ENCODE assay signal across 23 cellular contexts in the genomic region with DNA sequence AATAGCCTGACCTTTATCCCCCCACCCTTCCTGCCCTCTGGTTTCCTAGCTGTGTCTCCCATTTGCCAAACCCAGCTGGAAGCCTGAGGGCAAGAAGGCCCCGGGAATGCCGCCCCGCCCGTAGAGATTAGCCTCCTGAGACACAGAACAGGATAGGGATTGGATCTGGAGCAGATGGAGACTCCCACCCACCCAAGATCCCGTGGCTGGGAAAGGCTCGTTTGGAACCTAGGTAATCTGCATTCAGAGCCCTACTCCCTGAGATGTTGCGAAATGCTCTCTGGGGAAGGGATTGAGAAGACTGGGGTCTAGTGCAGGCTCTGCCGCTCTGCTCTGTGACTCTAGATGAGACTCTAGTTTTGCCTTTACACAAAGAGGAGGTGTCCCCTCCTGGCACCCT. TPM values are rescaled to one million over a fixed set of nuclear protein-coding genes. Genes with fewer than 3 reads are reported as not detected.
DNase-seq lines count a peak whose midpoint lies in the region; ATAC-seq and TF ChIP-seq lines count a peak whose summit lies in the region.
"Had no signal": no experiment of that assay in that cellular context is flagged by ENCODE, and none has a peak within 500 bp of the region (broad histone marks: within the 10 kb centered on the region; RNA-seq: fewer than 3 reads in every experiment).

No MANE protein-coding gene starts in this region.

- 32 to 44% (median 37%) methylated on average over 8 of the region's 8 CpGs for WGBS in heart left ventricle, 4 donors
- 53% methylated on average over 8 of the region's 8 CpGs; no CpG with 5 or more reads in 1 of the 2 donors for WGBS in transverse colon (ENCODE audit: low coverage in 1 of 2), 2 donors

- H3K9me3 ChIP-seq in heart left ventricle (no peaks in the 10 kb centered on the region), NT2/D1 (ENCODE audit: insufficient read depth, low read length) (no peaks in the 10 kb centered on the region), transverse colon (no peaks in the 10 kb centered on the region)
- H3K9me3 ChIP-seq: ascending aorta, thyroid gland had no signal

- H3K27ac Mint-ChIP-seq in stimulated activated effector memory CD8-positive, alpha-beta T cell treated with anti-CD3 and anti-CD28 coated beads, Interleukin-12 subunit alpha, Interleukin-12 subunit beta, amount 100 ng/mL, for 72 hours = peak overlapping the region; percentile 74

- intact Hi-C loops in heart left ventricle (cut with DNase I) (no loop called here), Right ventricle myocardium inferior (cut with DNase I) (no loop called here), transverse colon (cut with DNase I; ENCODE audit: low total_unique reads) (no loop called here)

- H3K4me1 ChIP-seq in heart left ventricle (peaks cover 0 to 33% (median 11%) of the 10 kb centered on the region in 12 donors), NT2/D1 (ENCODE audit: insufficient read depth, insufficient read length) (peaks cover 30% of the 10 kb centered on the region), transverse colon (peaks cover 0 to 4% (median 0%) of the 10 kb centered on the region in 4 donors)
- H3K4me1 ChIP-seq: ascending aorta had no signal

- H3K4me3 ChIP-seq in heart left ventricle (no peak overlapping the region), NT2/D1 (ENCODE audit: insufficient read length, low read depth) (no peak overlapping the region), fibroblast of villous mesenchyme (ENCODE audit: low read depth, low read length) (no peak overlapping the region), transverse colon (no peak overlapping the region)
- H3K4me3 ChIP-seq: ascending aorta, thyroid gland had no signal

- H3K36me3 ChIP-seq in heart left ventricle = no peaks in the 10 kb centered on the region
- no peaks in the 10 kb centered on the region for H3K36me3 ChIP-seq in NT2/D1 (ENCODE audit: insufficient read depth, insufficient read length, low read length)
- H3K36me3 ChIP-seq in transverse colon = no peaks in the 10 kb centered on the region
- H3K36me3 ChIP-seq: ascending aorta, thyroid gland had no signal

- H3K27me3 ChIP-seq in heart left ventricle (peaks cover 0 to 4% (median 0%) of the 10 kb centered on the region in 9 donors), NT2/D1 (ENCODE audit: insufficient read depth, insufficient read length) (no peaks in the 10 kb centered on the region), transverse colon (no peaks in the 10 kb centered on the region)
- H3K27me3 ChIP-seq: ascending aorta, thyroid gland had no signal

- H3K36me3 Mint-ChIP-seq in stimulated activated effector memory CD8-positive, alpha-beta T cell treated with anti-CD3 and anti-CD28 coated beads, Interleukin-12 subunit alpha, Interleukin-12 subunit beta, amount 100 ng/mL, for 72 hours = peaks cover 6% of the 10 kb centered on the region

- H3K4me3 Mint-ChIP-seq in stimulated activated effector memory CD8-positive, alpha-beta T cell treated with anti-CD3 and anti-CD28 coated beads, Interleukin-12 subunit alpha, Interleukin-12 subunit beta, amount 100 ng/mL, for 72 hours = no peak overlapping the region
- H3K4me3 Mint-ChIP-seq: neural crest cell had no signal

- H3K9me3 Mint-ChIP-seq in stimulated activated effector memory CD8-positive, alpha-beta T cell treated with anti-CD3 and anti-CD28 coated beads, Interleukin-12 subunit alpha, Interleukin-12 subunit beta, amount 100 ng/mL, for 72 hours = no peaks in the 10 kb centered on the region
- H3K9me3 Mint-ChIP-seq: neural crest cell had no signal

- no peak for TF ChIP-seq POLR2A in heart left ventricle (IDR thresholded peaks at IDR 0.05)
- no peak for TF ChIP-seq POLR2A in transverse colon (IDR thresholded peaks at IDR 0.05)

- peak overlapping the region; percentile 14 for H3K9ac ChIP-seq in NT2/D1 (ENCODE audit: insufficient read length, low read depth)

- peak in 1 of 5 donors; percentile 62 for DNase-seq in heart left ventricle
- no peak for DNase-seq in Right ventricle myocardium inferior (ENCODE audit: missing footprints)
- no peak for DNase-seq in NT2/D1 (ENCODE audit: low read depth, low spot score)
- peak; percentile 44 for DNase-seq in fibroblast of villous mesenchyme (ENCODE audit: low read depth)
- no peak for DNase-seq in stimulated activated effector memory CD8-positive, alpha-beta T cell treated with anti-CD3 and anti-CD28 coated beads, Interleukin-12 subunit alpha, Interleukin-12 subunit beta, amount 100 ng/mL, for 72 hours (ENCODE audit: low spot score in 2 of 2)
- DNase-seq in activated gamma-delta T cell treated with Interleukin-2 at 50 U/mL for 16 hours = no peak
- DNase-seq in stimulated activated CD4-positive, alpha-beta T cell treated with anti-CD3 and anti-CD28 coated beads, Interleukin-2, amount 100 ng/mL, for 24 hours = no peak
- DNase-seq in transverse colon = no peak
- DNase-seq: ACHN; activated CD4-positive, alpha-beta T cell treated with anti-CD3 and anti-CD28 coated beads, Interleukin-2, amount 50 U/mL, for 4 hours; activated naive CD4-positive, alpha-beta T cell treated with Interleukin-2 at 50 U/mL for 16 hours; activated T-cell treated with anti-CD3 and anti-CD28 coated beads for 4 hours; midbrain; MV-4-11; NCI-H2029; thyroid gland had no signal

- TF ChIP-seq CTCF in heart left ventricle (IDR thresholded peaks at IDR 0.05) = no peak
- no peak for TF ChIP-seq CTCF in fibroblast of villous mesenchyme (IDR thresholded peaks at IDR 0.05; ENCODE audit: insufficient read depth, low read depth, low read length)
- no peak for TF ChIP-seq CTCF in transverse colon (IDR thresholded peaks at IDR 0.05)

- TF ChIP-seq EP300 in transverse colon (IDR thresholded peaks at IDR 0.05; ENCODE audit: low read depth) = no peak

- H3K27ac ChIP-seq in heart left ventricle (peak overlapping the region in 9 of 12 donors; percentile 26 to 70 (median 43)), transverse colon (no peak overlapping the region)
- H3K27ac ChIP-seq: ascending aorta, thyroid gland had no signal

- ATAC-seq in heart left ventricle (peak in 3 of 4 donors; percentile 40 to 66 (median 49)), Right ventricle myocardium inferior (no peak)
- no peak for ATAC-seq in stimulated activated effector memory CD8-positive, alpha-beta T cell treated with anti-CD3 and anti-CD28 coated beads, Interleukin-12 subunit alpha, Interleukin-12 subunit beta, amount 100 ng/mL, for 72 hours
- ATAC-seq: Panc1, SK-N-SH treated with all-trans-retinoic acid at 6 μM for 48 hours had no signal

- in situ Hi-C loops in transverse colon (cut with MboI; ENCODE audit: low pct_ligation_motif_present in 1 of 4, low pct_unique_long_range_greater_than_20kb in 1 of 4, low sequenced_read_pairs in 3 of 4) = no loop called here

- H3K4me1 Mint-ChIP-seq in stimulated activated effector memory CD8-positive, alpha-beta T cell treated with anti-CD3 and anti-CD28 coated beads, Interleukin-12 subunit alpha, Interleukin-12 subunit beta, amount 100 ng/mL, for 72 hours = peaks cover 20% of the 10 kb centered on the region
- H3K4me1 Mint-ChIP-seq: neural crest cell had no signal

RNA-seq across cellular contexts. Expression of a gene that starts 10.9 kb away (rescaled TPM):
- 100 to 1,000 TPM in 1 of 9 donors, 10 to 100 TPM in 6, 1 to 10 TPM in 2; 6.0 to 116 (median 13.3) TPM for total RNA-seq in heart left ventricle
- polyA plus RNA-seq in heart left ventricle = 10 to 100 TPM in 1 of 2 donors, 1 to 10 TPM in 1; 7.5 to 27.1 TPM
- total RNA-seq in Right ventricle myocardium inferior = 16.3 TPM
- 0.86 and 0.97 TPM in 2 replicates for total RNA-seq in fibroblast of villous mesenchyme
- total RNA-seq in transverse colon = 10 to 100 TPM in 3 of 4 donors, 1 to 10 TPM in 1; 7.1 to 15.3 (median 12.4) TPM

RNA-seq across cellular contexts. Expression of a gene that starts 34.1 kb away (rescaled TPM):
- total RNA-seq in heart left ventricle (100 to 1,000 TPM in 6 of 9 donors, 10 to 100 TPM in 3; 82.5 to 252 (median 113) TPM), Right ventricle myocardium inferior (147 TPM), fibroblast of villous mesenchyme (not detected in 2 replicates), transverse colon (100 to 1,000 TPM in 1 of 4 donors, 10 to 100 TPM in 3; 11.9 to 207 (median 27.7) TPM)
- 100 to 1,000 TPM in 1 of 2 donors, 10 to 100 TPM in 1; 32.1 to 216 TPM for polyA plus RNA-seq in heart left ventricle
- total RNA-seq: kidney epithelial cell, NCI-H460, pulmonary artery endothelial cell had no signal

RNA-seq across cellular contexts. Expression of a gene that starts 37.3 kb away (rescaled TPM):
- total RNA-seq in heart left ventricle (10 to 100 TPM; 11.2 to 22.1 (median 14.9) TPM), Right ventricle myocardium inferior (13.0 TPM), fibroblast of villous mesenchyme (30.9 and 32.4 TPM in 2 replicates), transverse colon (10 to 100 TPM in 3 of 4 donors, 1 to 10 TPM in 1; 8.9 to 29.1 (median 12.7) TPM)
- polyA plus RNA-seq in heart left ventricle = 10 to 100 TPM; 13.6 to 28.2 TPM

Comparison
In these comparisons a context has a peak if more than half of its experiments do, and no peak if none do; other contexts are left out.
1. ATAC-seq: peak in heart left ventricle (3 of 4); none in Right ventricle myocardium inferior (single experiment) and stimulated activated effector memory CD8-positive, alpha-beta T cell treated with anti-CD3 and anti-CD28 coated beads, Interleukin-12 subunit alpha, Interleukin-12 subunit beta, amount 100 ng/mL, for 72 hours (single experiment).
2. H3K27ac ChIP-seq: peak in heart left ventricle (9 of 12); none in transverse colon (0 of 4).
3. RNA of a gene that starts 34.1 kb away (total RNA-seq): 147 TPM in Right ventricle myocardium inferior (single experiment), 82.5 to 252 TPM in heart left ventricle and 11.9 to 207 TPM in transverse colon; not detected in fibroblast of villous mesenchyme; every median in the first group is over 10 times any median in the second.